In genomic region chr3:129033619-129034321, GRCh38 we compare ENCODE assay signal across 26 cellular contexts. TPM values are rescaled to one million over a fixed set of nuclear protein-coding genes. Genes with fewer than 3 reads are reported as not detected.
"Had no signal": no experiment of that assay in that cellular context is flagged by ENCODE, and none has a peak within 500 bp of the region (broad histone marks: within the 10 kb centered on the region; RNA-seq: fewer than 3 reads in every experiment).

No MANE protein-coding gene starts in this region.

- H3K27me3 Mint-ChIP-seq: activated CD4-positive, alpha-beta memory T cell treated with anti-CD3 and anti-CD28 coated beads for 36 hours; activated CD4-positive, alpha-beta T cell treated with anti-CD3 and anti-CD28 coated beads for 36 hours; brain had no signal

- H3K27ac ChIP-seq: foreskin keratinocyte, hepatocyte, sigmoid colon, thoracic aorta had no signal

- H3K27ac Mint-ChIP-seq: activated B cell treated with CpG ODN at 0.5 μM for 24 hours; activated CD4-positive, alpha-beta memory T cell treated with anti-CD3 and anti-CD28 coated beads for 36 hours; activated CD4-positive, alpha-beta T cell treated with anti-CD3 and anti-CD28 coated beads for 36 hours; activated naive CD4-positive, alpha-beta T cell treated with anti-CD3 and anti-CD28 coated beads, Interleukin-2, amount 10 ng/mL, durations not matched to agents 7 days and 5 days; brain; memory B cell; T-helper 1 cell treated with Interleukin-12 subunit alpha and Interleukin-12 subunit beta and Interleukin-4 antibody, amounts not matched to agents 30 μg/mL and 1 μg/mL, for 36 hours had no signal

- H3K4me1 ChIP-seq: foreskin keratinocyte, sigmoid colon had no signal

- DNase-seq: activated B cell treated with CpG ODN at 0.5 μM for 24 hours; activated CD4-positive, alpha-beta memory T cell treated with anti-CD3 and anti-CD28 coated beads for 36 hours; activated T-cell treated with anti-CD3 and anti-CD28 coated beads, Interleukin-2, amount 50 U/mL, for 48 hours; anterior cingulate cortex; caudate nucleus; effector CD8-positive, alpha-beta T cell; foreskin keratinocyte; naive thymus-derived CD4-positive, alpha-beta T cell; occipital lobe; sigmoid colon; stimulated activated CD4-positive, alpha-beta T cell treated with anti-CD3 and anti-CD28 coated beads, Interleukin-4, amount 100 ng/mL, for 1 hour; stimulated activated naive CD4-positive, alpha-beta T cell had no signal

- H3K4me1 Mint-ChIP-seq: activated B cell treated with CpG ODN at 0.5 μM for 24 hours, memory B cell, neural crest cell had no signal

- H3K79me2 ChIP-seq: hepatocyte had no signal

- H3K9me3 ChIP-seq: thoracic aorta, upper lobe of left lung had no signal

- H3K9me3 Mint-ChIP-seq: activated B cell treated with CpG ODN at 0.5 μM for 24 hours; activated CD4-positive, alpha-beta memory T cell treated with anti-CD3 and anti-CD28 coated beads for 36 hours; activated naive CD4-positive, alpha-beta T cell treated with anti-CD3 and anti-CD28 coated beads, Interleukin-2, amount 10 ng/mL, durations not matched to agents 7 days and 5 days; memory B cell; naive thymus-derived CD4-positive, alpha-beta T cell; T-helper 1 cell treated with Interleukin-12 subunit alpha and Interleukin-12 subunit beta and Interleukin-4 antibody, amounts not matched to agents 30 μg/mL and 1 μg/mL, for 36 hours had no signal

- H3K36me3 ChIP-seq: thoracic aorta had no signal

- H2AFZ ChIP-seq: hepatocyte had no signal

- H3K27me3 ChIP-seq: hepatocyte, sigmoid colon, upper lobe of left lung had no signal

- H3K4me2 ChIP-seq: hepatocyte, smooth muscle cell had no signal

- ATAC-seq: naive thymus-derived CD4-positive, alpha-beta T cell had no signal

- H3K4me3 ChIP-seq: hepatocyte, sigmoid colon, smooth muscle cell, thoracic aorta, upper lobe of left lung had no signal

- H3K36me3 Mint-ChIP-seq: activated CD4-positive, alpha-beta memory T cell treated with anti-CD3 and anti-CD28 coated beads for 36 hours; activated naive CD4-positive, alpha-beta T cell treated with anti-CD3 and anti-CD28 coated beads, Interleukin-2, amount 10 ng/mL, durations not matched to agents 7 days and 5 days; memory B cell had no signal

- H3K4me3 Mint-ChIP-seq: activated B cell treated with CpG ODN at 0.5 μM for 24 hours; activated CD4-positive, alpha-beta memory T cell treated with anti-CD3 and anti-CD28 coated beads for 36 hours; activated CD4-positive, alpha-beta T cell treated with anti-CD3 and anti-CD28 coated beads for 36 hours; activated naive CD4-positive, alpha-beta T cell treated with anti-CD3 and anti-CD28 coated beads, Interleukin-2, amount 10 ng/mL, durations not matched to agents 7 days and 5 days; brain; memory B cell; naive thymus-derived CD4-positive, alpha-beta T cell; neural crest cell; T-helper 1 cell treated with Interleukin-12 subunit alpha and Interleukin-12 subunit beta and Interleukin-4 antibody, amounts not matched to agents 30 μg/mL and 1 μg/mL, for 36 hours had no signal

RNA-seq across cellular contexts. Expression of gene GP9, which starts 26.8 kb away (rescaled TPM):
- total RNA-seq: activated B cell treated with CpG ODN at 0.5 μM for 24 hours; activated CD4-positive, alpha-beta memory T cell treated with anti-CD3 and anti-CD28 coated beads for 36 hours; activated CD4-positive, alpha-beta T cell treated with anti-CD3 and anti-CD28 coated beads for 36 hours; dermis blood vessel endothelial cell; foreskin keratinocyte; hepatocyte; mucosa of gallbladder; neural crest cell; occipital lobe; renal cortical epithelial cell; sigmoid colon; smooth muscle cell; thoracic aorta had no signal
- polyA plus RNA-seq: esophagus; foreskin keratinocyte; hepatocyte; naive thymus-derived CD4-positive, alpha-beta T cell; smooth muscle cell had no signal

RNA-seq across cellular contexts. Expression of gene EFCC1, which starts 32.7 kb away (rescaled TPM):
- total RNA-seq: activated B cell treated with CpG ODN at 0.5 μM for 24 hours, foreskin keratinocyte, renal cortical epithelial cell, smooth muscle cell had no signal
- polyA plus RNA-seq: foreskin keratinocyte had no signal

RNA-seq across cellular contexts. Expression of gene CFAP92, which starts 39.9 kb away (rescaled TPM):
- total RNA-seq: activated B cell treated with CpG ODN at 0.5 μM for 24 hours had no signal
